Comparison of ENCODE assay signal across 14 cellular contexts in genomic region chr17:45332505-45332904, GRCh38.
"Had no signal": no experiment of that assay in that cellular context is flagged by ENCODE, and none has a peak within 500 bp of the region (broad histone marks: within the 10 kb centered on the region; RNA-seq: fewer than 3 reads in every experiment).

No MANE protein-coding gene starts in this region.

- H3K27me3 ChIP-seq: cardiac muscle cell, heart right ventricle, ovary, stomach, uterus had no signal

- H3K4me3 Mint-ChIP-seq: activated CD4-positive, alpha-beta memory T cell treated with anti-CD3 and anti-CD28 coated beads, Interleukin-2, amount 10 ng/mL, durations not matched to agents 7 days and 5 days; activated naive CD4-positive, alpha-beta T cell treated with anti-CD3 and anti-CD28 coated beads, Interleukin-2, amount 10 ng/mL, durations not matched to agents 7 days and 5 days; memory B cell; neural crest cell had no signal

- H3K9me3 Mint-ChIP-seq: activated CD4-positive, alpha-beta memory T cell treated with anti-CD3 and anti-CD28 coated beads, Interleukin-2, amount 10 ng/mL, durations not matched to agents 7 days and 5 days; activated naive CD4-positive, alpha-beta T cell treated with anti-CD3 and anti-CD28 coated beads, Interleukin-2, amount 10 ng/mL, durations not matched to agents 7 days and 5 days; memory B cell; T-helper 2 cell treated with Interferon-gamma antibody and Interleukin-4, amounts not matched to agents 5 μg/mL and 100 μg/mL, for 36 hours had no signal

- H3K27ac ChIP-seq: cardiac muscle cell, ovary had no signal

- H3K36me3 ChIP-seq: cardiac muscle cell, heart right ventricle, ovary, stomach, uterus had no signal

- H3K4me1 ChIP-seq: uterus had no signal

- H3K4me1 Mint-ChIP-seq: neural crest cell had no signal

- H3K36me3 Mint-ChIP-seq: activated naive CD4-positive, alpha-beta T cell treated with anti-CD3 and anti-CD28 coated beads, Interleukin-2, amount 10 ng/mL, durations not matched to agents 7 days and 5 days; memory B cell had no signal

- H3K9me3 ChIP-seq: heart right ventricle, ovary, stomach, uterus had no signal

- ATAC-seq: left lobe of liver had no signal

- H3K4me3 ChIP-seq: cardiac muscle cell, heart right ventricle, ovary, stomach, uterus had no signal

- H3K27ac Mint-ChIP-seq: activated CD4-positive, alpha-beta memory T cell treated with anti-CD3 and anti-CD28 coated beads, Interleukin-2, amount 10 ng/mL, durations not matched to agents 7 days and 5 days; memory B cell; T-helper 2 cell treated with Interferon-gamma antibody and Interleukin-4, amounts not matched to agents 5 μg/mL and 100 μg/mL, for 36 hours had no signal

- DNase-seq: activated CD4-positive, alpha-beta memory T cell treated with anti-CD3 and anti-CD28 coated beads, Interleukin-2, amount 10 ng/mL, durations not matched to agents 7 days and 5 days; activated CD4-positive, alpha-beta T cell treated with anti-CD3 and anti-CD28 coated beads for 1 hour; activated naive CD4-positive, alpha-beta T cell treated with anti-CD3 and anti-CD28 coated beads, Interleukin-2, amount 10 ng/mL, durations not matched to agents 7 days and 5 days; heart right ventricle; stimulated activated CD4-positive, alpha-beta T cell treated with anti-CD3 and anti-CD28 coated beads, Interleukin-4, amount 100 ng/mL, for 1 hour; stimulated activated CD8-positive, alpha-beta memory T cell treated with anti-CD3 and anti-CD28 coated beads, Interleukin-4, amount 100 ng/mL, for 48 hours; stomach had no signal
